ENCODE assay signal across 12 cellular contexts in genomic region chr17:74833501-74834361, GRCh38. TPM values are rescaled to one million over a fixed set of nuclear protein-coding genes. Genes with fewer than 3 reads are reported as not detected.
DNase-seq lines count a peak whose midpoint lies in the region; ATAC-seq, FAIRE-seq and TF ChIP-seq lines count a peak whose summit lies in the region.
"Had no signal": no experiment of that assay in that cellular context is flagged by ENCODE, and none has a peak within 500 bp of the region (broad histone marks: within the 10 kb centered on the region; RNA-seq: fewer than 3 reads in every experiment).

No MANE protein-coding gene starts in this region.

- H3K9me2 ChIP-seq in MM.1S (replicated peaks; ENCODE audit: insufficient read depth, low read length): no peaks in the 10 kb centered on the region

- H3K4me2 ChIP-seq in MM.1S (ENCODE audit: low read depth, low read length): no peak overlapping the region

- TF ChIP-seq POLR2A in gastroesophageal sphincter (IDR thresholded peaks at IDR 0.05) (no peak), GM12892 (IDR thresholded peaks at IDR 0.05; ENCODE audit: low read depth, low read length) (no peak)

- no peak overlapping the region for H3K27ac ChIP-seq in right cardiac atrium (ENCODE audit: low read length)
- H3K27ac ChIP-seq in right atrium auricular region: no peak overlapping the region
- H3K27ac ChIP-seq in RWPE1: peak overlapping the region; percentile 36
- H3K27ac ChIP-seq in gastroesophageal sphincter: no peak overlapping the region
- H3K27ac ChIP-seq in MM.1S (ENCODE audit: low read length): no peak overlapping the region

- H3K36me3 ChIP-seq in right atrium auricular region: peaks cover 5% of the 10 kb centered on the region
- peaks cover 0 to 66% of the 10 kb centered on the region in 2 donors for H3K36me3 ChIP-seq in gastroesophageal sphincter
- no peaks in the 10 kb centered on the region for H3K36me3 ChIP-seq in MM.1S (replicated peaks; ENCODE audit: insufficient read depth, low read length)

- H3F3A ChIP-seq in MM.1S (ENCODE audit: insufficient read depth, low read length): no peaks in the 10 kb centered on the region

- no peak for FAIRE-seq in GM12892 (lab: Jason Lieb, UNC)
- FAIRE-seq: small intestine, urothelium cell line had no signal

- no peak overlapping the region for H2AFZ ChIP-seq in MM.1S (ENCODE audit: low read length)

- DNase-seq in right cardiac atrium: peak in 2 of 3 donors; percentile 46 to 63
- DNase-seq in right atrium auricular region (ENCODE audit: low spot score): no peak
- peak; percentile 20 for DNase-seq in RWPE1 (ENCODE audit: low spot score)
- DNase-seq in activated naive CD4-positive, alpha-beta T cell treated with Interleukin-2 at 50 U/mL for 16 hours: no peak
- DNase-seq in MM.1S: no peak
- no peak for DNase-seq in GM12892 (ENCODE audit: insufficient read length)
- DNase-seq: CD8-positive, alpha-beta T cell; small intestine had no signal

- TF ChIP-seq CTCF in right atrium auricular region (IDR thresholded peaks at IDR 0.05): no peak
- TF ChIP-seq CTCF in RWPE1 (conservative IDR thresholded peaks at IDR 0.05; ENCODE audit: low read depth): no peak
- TF ChIP-seq CTCF in gastroesophageal sphincter (IDR thresholded peaks at IDR 0.05): no peak
- no peak for TF ChIP-seq CTCF in MM.1S (IDR thresholded peaks at IDR 0.05; ENCODE audit: low read length)

- intact Hi-C loops in right cardiac atrium (cut with DNase I): no loop called here

- H3K4me1 ChIP-seq in right cardiac atrium (ENCODE audit: control insufficient read depth, insufficient read depth, low read length) (no peaks in the 10 kb centered on the region), right atrium auricular region (no peaks in the 10 kb centered on the region), gastroesophageal sphincter (no peaks in the 10 kb centered on the region), MM.1S (ENCODE audit: low read length) (no peaks in the 10 kb centered on the region)

- H3K9me3 ChIP-seq in right cardiac atrium (ENCODE audit: control insufficient read depth, low read length) (no peaks in the 10 kb centered on the region), right atrium auricular region (no peaks in the 10 kb centered on the region), gastroesophageal sphincter (no peaks in the 10 kb centered on the region), MM.1S (replicated peaks; ENCODE audit: insufficient read depth, low read length) (no peaks in the 10 kb centered on the region)

- H3K9ac ChIP-seq in MM.1S (ENCODE audit: low read length): no peak overlapping the region

- no peaks in the 10 kb centered on the region for H4K20me1 ChIP-seq in MM.1S (ENCODE audit: insufficient read depth, low read length)

- CTCF ChIA-PET in RWPE1 (lab: Yijun Ruan, JAX): interaction anchor here (0.6 kb wide), 1 partner anchor 200 kb away, joined by 3 read pairs; no protein-coding TSS in a partner anchor

- H3K27me3 ChIP-seq in right cardiac atrium (ENCODE audit: control insufficient read depth, insufficient read depth) (no peaks in the 10 kb centered on the region), right atrium auricular region (no peaks in the 10 kb centered on the region), gastroesophageal sphincter (no peaks in the 10 kb centered on the region), MM.1S (replicated peaks; ENCODE audit: insufficient read depth, low read length) (no peaks in the 10 kb centered on the region)

- H3K4me3 ChIP-seq in right cardiac atrium (ENCODE audit: low read length): no peak overlapping the region
- H3K4me3 ChIP-seq in right atrium auricular region: no peak overlapping the region
- H3K4me3 ChIP-seq in gastroesophageal sphincter: no peak overlapping the region
- no peak overlapping the region for H3K4me3 ChIP-seq in MM.1S (ENCODE audit: low read length)

- no peaks in the 10 kb centered on the region for H3K79me2 ChIP-seq in MM.1S (ENCODE audit: low read length)

- POLR2A ChIA-PET in RWPE1 (lab: Yijun Ruan, JAX; ENCODE audit: low non-redundant PET): no interaction called here

- ATAC-seq in right cardiac atrium (peak in 1 of 2 donors; percentile 24), gastroesophageal sphincter (peak; percentile 35), HG03565 (IDR thresholded peaks at IDR 0.05; ENCODE audit: unreplicated experiment) (no peak)
- ATAC-seq: CD8-positive, alpha-beta T cell had no signal

- 70% methylated on average over 15 of the region's 15 CpGs for WGBS in right cardiac atrium
- 62 to 74% methylated on average over 3 to 12 of the region's 15 CpGs for WGBS in gastroesophageal sphincter (ENCODE audit: low coverage in 1 of 2), 2 donors

- TF ChIP-seq EP300 in gastroesophageal sphincter (IDR thresholded peaks at IDR 0.05): no peak

RNA-seq across cellular contexts. Expression of gene GRIN2C, which starts 26.0 kb away (rescaled TPM):
- total RNA-seq in right cardiac atrium (10 to 100 TPM; 30.4 to 62.8 (median 51.3) TPM), right atrium auricular region (10 to 100 TPM; 27.6 to 34.4 TPM), gastroesophageal sphincter (1 to 10 TPM in 1 of 4 donors, under 1 TPM in 2, not detected in 1; 0.16 to 3.5 (median 0.42) TPM)
- 31.4 TPM for polyA plus RNA-seq in right cardiac atrium
- polyA plus RNA-seq in GM12892 (2012; ENCODE audit: missing spikeins): 0.25 TPM
- total RNA-seq: CD8-positive, alpha-beta T cell had no signal

RNA-seq across cellular contexts. Expression of gene FDXR, which starts 39.1 kb away (rescaled TPM):
- total RNA-seq in right cardiac atrium (10 to 100 TPM in 1 of 4 donors, 1 to 10 TPM in 3; 4.9 to 10.5 (median 7.1) TPM), right atrium auricular region (1 to 10 TPM; 4.1 to 7.9 TPM), gastroesophageal sphincter (1 to 10 TPM; 3.6 to 7.8 (median 4.6) TPM)
- polyA plus RNA-seq in right cardiac atrium: 9.9 TPM
- polyA plus RNA-seq in GM12892 (2012; ENCODE audit: missing spikeins): 18.4 TPM

RNA-seq across cellular contexts. Expression of gene NAT9, which starts 57.6 kb away (rescaled TPM):
- total RNA-seq in right cardiac atrium: 10 to 100 TPM; 21.7 to 31.1 (median 25.0) TPM
- polyA plus RNA-seq in right cardiac atrium: 16.8 TPM
- total RNA-seq in right atrium auricular region: 10 to 100 TPM; 16.2 to 18.7 TPM
- 10 to 100 TPM; 21.7 to 34.7 (median 26.3) TPM for total RNA-seq in gastroesophageal sphincter
- polyA plus RNA-seq in GM12892 (2012; ENCODE audit: missing spikeins): 36.4 TPM

RNA-seq across cellular contexts. Expression of gene FADS6, which starts 59.7 kb away (rescaled TPM):
- total RNA-seq in right cardiac atrium (not detected), right atrium auricular region (not detected), gastroesophageal sphincter (under 1 TPM in 1 of 4 donors, not detected in 3; 0.37 TPM)
- polyA plus RNA-seq in right cardiac atrium: 0.05 TPM
- polyA plus RNA-seq in GM12892 (2012; ENCODE audit: missing spikeins): not detected
- total RNA-seq: CD8-positive, alpha-beta T cell; glomerular endothelial cell had no signal

Comparison
In these comparisons a context has a peak if more than half of its experiments do, and no peak if none do; other contexts are left out.
1. DNase-seq: peak in right cardiac atrium (2 of 3) and RWPE1 (single experiment); none in right atrium auricular region (single experiment), activated naive CD4-positive, alpha-beta T cell treated with Interleukin-2 at 50 U/mL for 16 hours (single experiment), MM.1S (single experiment) and GM12892 (single experiment).
2. RNA of gene GRIN2C, which starts 26.0 kb away (total RNA-seq): 30.4 to 62.8 TPM in right cardiac atrium and 27.6 to 34.4 TPM in right atrium auricular region; 0.16 to 3.5 TPM in gastroesophageal sphincter; every median in the first group is over 4 times any median in the second.